ENCODE assay signal across 9 cellular contexts in genomic region chr13:20197361-20197834, GRCh38. TPM values are rescaled to one million over a fixed set of nuclear protein-coding genes. Genes with fewer than 3 reads are reported as not detected.
DNase-seq lines count a peak whose midpoint lies in the region; ATAC-seq, FAIRE-seq and TF ChIP-seq lines count a peak whose summit lies in the region.
"Had no signal": no experiment of that assay in that cellular context is flagged by ENCODE, and none has a peak within 500 bp of the region (broad histone marks: within the 10 kb centered on the region; RNA-seq: fewer than 3 reads in every experiment).

No MANE protein-coding gene starts in this region.

- peaks cover 0 to 3% of the 10 kb centered on the region in 2 experiments for H3K9me3 ChIP-seq in CD4-positive, CD25-positive, alpha-beta regulatory T cell (ENCODE audit: control insufficient read depth in 2 of 2, low read length in 2 of 2)
- H3K9me3 ChIP-seq in GM12878 (replicated peaks; ENCODE audit: control insufficient read depth, insufficient read depth, low read length) (no peaks in the 10 kb centered on the region; the same call in 2 of the 3 replicates), kidney (ENCODE audit: control insufficient read depth in 1 of 2, low read length in 2 of 2) (peaks cover 0 to 5% of the 10 kb centered on the region in 2 donors), thoracic aorta (peaks cover 5% of the 10 kb centered on the region)

- H4K20me1 ChIP-seq in GM12878 (ENCODE audit: control insufficient read depth, insufficient read depth): no peaks in the 10 kb centered on the region

- peaks cover 0 to 19% (median 14%) of the 10 kb centered on the region in 4 donors for H3K4me1 Mint-ChIP-seq in CD4-positive, CD25-positive, alpha-beta regulatory T cell

- H3K36me3 Mint-ChIP-seq in CD4-positive, CD25-positive, alpha-beta regulatory T cell: no peaks in the 10 kb centered on the region

- no peak overlapping the region for H3K27ac Mint-ChIP-seq in CD4-positive, CD25-positive, alpha-beta regulatory T cell

- H2AFZ ChIP-seq in GM12878 (ENCODE audit: control insufficient read depth, low read depth, low read length): no peak overlapping the region

- TF ChIP-seq CTCF in GM13976 (IDR thresholded peaks at IDR 0.05; ENCODE audit: borderline replicate concordance, control extremely low read depth, extremely low read depth, insufficient read depth, missing control alignments) (peak; percentile 63), GM12878 (IDR thresholded peaks at IDR 0.05 in 2 of 3, conservative IDR thresholded peaks at IDR 0.05 in 1 of 3; ENCODE audit: control insufficient read depth in 2 of 3, extremely low read depth in 1 of 3, insufficient read depth in 1 of 3, low read depth in 3 of 3, low read length in 3 of 3) (peak; percentile 71 to 79 (median 73)), kidney (IDR thresholded peaks at IDR 0.05; ENCODE audit: borderline replicate concordance, extremely low read depth, insufficient read depth) (peak; percentile 64), thoracic aorta (IDR thresholded peaks at IDR 0.05) (peak; percentile 52)

- peak; percentile 77 for FAIRE-seq in GM12878 (lab: Jason Lieb, UNC)
- peak; percentile 94 for FAIRE-seq in kidney (lab: Jason Lieb, UNC)

- DNase-seq in CD4-positive, CD25-positive, alpha-beta regulatory T cell: peak in 2 of 3 donors; percentile 56 to 75
- DNase-seq in GM13976 (ENCODE audit: low spot score) (peak; percentile 63), NCI-H2227 treated with DMSO at 0.1 percent for 48 hours (lab: John Stamatoyannopoulos, UW) (peak; percentile 14), GM12878 (ENCODE audit: low read depth, low spot score) (no peak), kidney (no peak), thoracic aorta (ENCODE audit: low spot score) (no peak)

- H3K27me3 Mint-ChIP-seq in CD4-positive, CD25-positive, alpha-beta regulatory T cell: peaks cover 78% of the 10 kb centered on the region

- H3K36me3 ChIP-seq in CD4-positive, CD25-positive, alpha-beta regulatory T cell (ENCODE audit: control insufficient read depth, insufficient read depth, low read length): no peaks in the 10 kb centered on the region
- H3K36me3 ChIP-seq in GM12878 (ENCODE audit: control insufficient read depth in 2 of 2, insufficient read depth in 2 of 2, low read length in 1 of 2) (no peaks in the 10 kb centered on the region), kidney (ENCODE audit: control insufficient read depth in 1 of 2, insufficient read depth in 2 of 2, low read length in 2 of 2) (no peaks in the 10 kb centered on the region), thoracic aorta (no peaks in the 10 kb centered on the region)

- peak; percentile 85 for TF ChIP-seq RAD21 in GM12878 (IDR thresholded peaks at IDR 0.05; ENCODE audit: insufficient read depth, low read depth, low read length)

- no peak for TF ChIP-seq EP300 in GM12878 (IDR thresholded peaks at IDR 0.05; ENCODE audit: borderline replicate concordance in 1 of 2, control insufficient read depth in 1 of 2, low read depth in 2 of 2, low read length in 2 of 2)

- intact Hi-C loops in GM12878 (cut with micrococcal nuclease; ENCODE audit: unreplicated experiment): loop anchor here (1.0 to 5.0 kb wide), 2 partner anchors 292 to 630 kb away; no protein-coding TSS in a partner anchor
- intact Hi-C loops in kidney (cut with DNase I): no loop called here

- peaks cover 22% of the 10 kb centered on the region for H3K4me1 ChIP-seq in CD4-positive, CD25-positive, alpha-beta regulatory T cell (ENCODE audit: control insufficient read depth, insufficient read depth, low read length, poor library complexity, severe bottlenecking)
- peaks cover 6% of the 10 kb centered on the region; the same call in 1 of the 2 replicates for H3K4me1 ChIP-seq in GM12878 (ENCODE audit: control insufficient read depth, insufficient read depth, low read length)
- peaks cover 0 to 7% of the 10 kb centered on the region in 2 donors for H3K4me1 ChIP-seq in kidney (ENCODE audit: control insufficient read depth in 1 of 2, insufficient read depth in 1 of 2, low read depth in 1 of 2, low read length in 2 of 2)
- peaks cover 19 to 25% of the 10 kb centered on the region in 2 donors for H3K4me1 ChIP-seq in thoracic aorta (ENCODE audit: control insufficient read depth in 1 of 2, low read depth in 2 of 2)

- H3K9me3 Mint-ChIP-seq in CD4-positive, CD25-positive, alpha-beta regulatory T cell: peaks cover 0 to 5% (median 0%) of the 10 kb centered on the region in 7 donors

- POLR2A ChIA-PET in GM12878 (lab: Charles Lee): interaction anchor here (0.6 kb wide), 1 partner anchor 513 kb away, joined by 7 read pairs; no protein-coding TSS in a partner anchor

- peaks cover 54% of the 10 kb centered on the region for H3K27me3 ChIP-seq in CD4-positive, CD25-positive, alpha-beta regulatory T cell (ENCODE audit: control insufficient read depth, insufficient read depth, low read length)
- H3K27me3 ChIP-seq in GM12878 (replicated peaks in 1 of 2; ENCODE audit: control insufficient read depth in 2 of 2, insufficient read depth in 2 of 2, low read length in 1 of 2): peaks cover 4 to 21% of the 10 kb centered on the region in 2 experiments; a peak in 3 of 4 replicates
- peaks cover 17% of the 10 kb centered on the region for H3K27me3 ChIP-seq in thoracic aorta (replicated peaks; ENCODE audit: insufficient read depth)

- in situ Hi-C loops in GM13976 (cut with MboI; ENCODE audit: low sequenced_read_pairs, unreplicated experiment): loop anchor here (10.0 to 25.0 kb wide), 4 partner anchors 297 to 715 kb away; partner anchors contain the start of genes IL17D and XPO4
- in situ Hi-C loops in GM12878 (cut with MboI): loop anchor here (25.0 kb wide), 1 partner anchor 640 kb away; no protein-coding TSS in a partner anchor

- TF ChIP-seq POLR2A in GM12878 (IDR thresholded peaks at IDR 0.05; ENCODE audit: low read depth, low read length): no peak

- H3K4me2 ChIP-seq in GM12878 (ENCODE audit: control insufficient read depth, insufficient read depth): no peak overlapping the region

- peak; percentile 77 to 80 for ATAC-seq in CD4-positive, CD25-positive, alpha-beta regulatory T cell (ENCODE audit: low read depth in 2 of 2)
- ATAC-seq in GM12878 (peak; percentile 64), thoracic aorta (ENCODE audit: insufficient number of reproducible peaks, low FRiP score, low read depth) (no peak), GM19397 (IDR thresholded peaks at IDR 0.05; ENCODE audit: unreplicated experiment) (no peak), GM18907 (IDR thresholded peaks at IDR 0.05; ENCODE audit: unreplicated experiment) (no peak)

- BruUV-seq in GM12878 (replicated peaks; lab: Mats Ljungman, UMichigan): no TSS peak

- RAD21 ChIA-PET in GM12878 (lab: Charles Lee; ENCODE audit: unreplicated experiment): interaction anchor here (0.7 to 1.7 kb wide), 11 partner anchors 12 to 1771 kb away, joined by 3 to 13 read pairs (median 4); partner anchors contain the start of gene CRYL1

- H3K9ac ChIP-seq in GM12878 (ENCODE audit: control insufficient read depth, insufficient read depth, low read length) (no peak overlapping the region), kidney (ENCODE audit: low read length in 2 of 2) (no peak overlapping the region)

- CTCF ChIA-PET in GM12878 (lab: Yijun Ruan, JAX): interaction anchor here (0.6 to 6.6 kb wide), 24 partner anchors 12 to 729 kb away, joined by 3 to 101 read pairs (median 4); partner anchors contain the start of gene EEF1AKMT1

- H3K4me3 ChIP-seq in CD4-positive, CD25-positive, alpha-beta regulatory T cell (ENCODE audit: low read depth, low read length): no peak overlapping the region
- H3K4me3 ChIP-seq in GM12878 (no peak overlapping the region), kidney (ENCODE audit: low read length in 2 of 2) (no peak overlapping the region), thoracic aorta (no peak overlapping the region)

- no peak overlapping the region for H3K4me3 Mint-ChIP-seq in CD4-positive, CD25-positive, alpha-beta regulatory T cell

- H3K79me2 ChIP-seq in GM12878 (ENCODE audit: control insufficient read depth, insufficient read depth, low read length): no peaks in the 10 kb centered on the region

- WGBS in GM12878 (ENCODE audit: insufficient coverage, insufficient replicate concordance, low lambda C conversion rate, missing lambda C conversion rate): 10% methylated on average over 5 of the region's 5 CpGs

- SMC1A ChIA-PET in GM12878 (lab: Charles Lee; ENCODE audit: uncharacterized antibody, unreplicated experiment): interaction anchor here (0.6 to 2.7 kb wide), 13 partner anchors 11 to 728 kb away, joined by 3 to 27 read pairs (median 4); no protein-coding TSS in a partner anchor

- no peak overlapping the region for H3K27ac ChIP-seq in CD4-positive, CD25-positive, alpha-beta regulatory T cell (ENCODE audit: insufficient read depth, low read length, poor library complexity, severe bottlenecking)
- H3K27ac ChIP-seq in GM12878 (ENCODE audit: control insufficient read depth, insufficient read depth) (no peak overlapping the region), kidney (ENCODE audit: low read depth in 2 of 2, low read length in 2 of 2) (no peak overlapping the region), thoracic aorta (no peak overlapping the region)

RNA-seq across cellular contexts. Expression of gene GJB2, which starts 4.7 kb away (rescaled TPM):
- not detected for total RNA-seq in CD4-positive, CD25-positive, alpha-beta regulatory T cell
- not detected for polyA plus RNA-seq in CD4-positive, CD25-positive, alpha-beta regulatory T cell
- not detected in 2 replicates for total RNA-seq in GM12878 (2013; cell fraction: nucleolus; rRNA removed)
- total RNA-seq in GM12878 (2014; rRNA removed) (0.16 and 0.28 TPM in 2 replicates), GM12878 (2014; rRNA removed; fragmentation: Illumina TruSeq; extraction: Trizol) (0.28 and 0.31 TPM in 2 replicates), GM12878 (2021) (0.24 and 0.44 TPM in 2 replicates), kidney (5.0 TPM), thoracic aorta (1 to 10 TPM in 1 of 2 donors, under 1 TPM in 1; 0.27 to 1.1 TPM)
- polyA plus RNA-seq in GM12878 (2011; ENCODE audit: low read depth): 0.38 TPM
- polyA plus RNA-seq in GM12878 (2011; rRNA removed) (0.56 and 1.1 TPM in 2 replicates), GM12878 (2014; fragmentation: Illumina TruSeq; extraction: Trizol) (0.24 and 0.28 TPM in 2 replicates), GM12878 (2014; fragmentation: Nextera tagmentation; extraction: Ambion mirVana) (under 1 TPM in 1 of 2 experiments, not detected in 1; 0.07 TPM), GM12878 (2014; rRNA removed) (0.06 and 0.27 TPM in 2 replicates), GM12878 (2016; fragmentation: Nextera tagmentation; extraction: Ambion mirVana) (under 1 TPM; 0.57 to 0.59 TPM), kidney (ENCODE audit: insufficient read depth, low read depth, low replicate concordance) (13.1 TPM)
- polyA plus RNA-seq in GM12878 (2011; cell fraction: cytosol; rRNA removed): 0.62 and 0.76 TPM in 2 replicates
- 0.37 and 0.42 TPM in 2 replicates for polyA plus RNA-seq in GM12878 (2011; cell fraction: nucleus; rRNA removed)
- 0.50 and 0.53 TPM in 2 replicates for polyA plus RNA-seq in GM12878 (2012)
- polyA minus RNA-seq in GM12878 (2011; rRNA and poly(A)+ RNA removed): 0.67 and 0.80 TPM in 2 replicates
- 0.53 TPM in 1 of 2 replicates, not detected in the other for polyA minus RNA-seq in GM12878 (2011; cell fraction: cytosol; rRNA and poly(A)+ RNA removed)
- polyA minus RNA-seq in GM12878 (2011; cell fraction: nucleus; rRNA and poly(A)+ RNA removed): 0.29 and 0.36 TPM in 2 replicates

RNA-seq across cellular contexts. Expression of gene GJB6, which starts 34.7 kb away (rescaled TPM):
- total RNA-seq in CD4-positive, CD25-positive, alpha-beta regulatory T cell: 3.9 TPM
- 10 to 100 TPM in 1 of 4 donors, 1 to 10 TPM in 3; 4.8 to 13.8 (median 7.5) TPM for polyA plus RNA-seq in CD4-positive, CD25-positive, alpha-beta regulatory T cell
- total RNA-seq in GM12878 (2013; cell fraction: nucleolus; rRNA removed): not detected in 2 replicates
- not detected in 2 replicates for total RNA-seq in GM12878 (2014; rRNA removed)
- total RNA-seq in GM12878 (2014; rRNA removed; fragmentation: Illumina TruSeq; extraction: Trizol): not detected in 2 replicates
- not detected in 2 replicates for total RNA-seq in GM12878 (2021)
- polyA plus RNA-seq in GM12878 (2011; ENCODE audit: low read depth): not detected
- polyA plus RNA-seq in GM12878 (2011; rRNA removed): 0.03 TPM in 1 of 2 replicates, not detected in the other
- not detected in 2 replicates for polyA plus RNA-seq in GM12878 (2011; cell fraction: cytosol; rRNA removed)
- polyA plus RNA-seq in GM12878 (2011; cell fraction: nucleus; rRNA removed): not detected in 2 replicates
- polyA plus RNA-seq in GM12878 (2012): not detected in 2 replicates
- polyA plus RNA-seq in GM12878 (2014; fragmentation: Illumina TruSeq; extraction: Trizol): not detected in 2 replicates
- not detected for polyA plus RNA-seq in GM12878 (2014; fragmentation: Nextera tagmentation; extraction: Ambion mirVana)
- not detected in 2 replicates for polyA plus RNA-seq in GM12878 (2014; rRNA removed)
- not detected for polyA plus RNA-seq in GM12878 (2016; fragmentation: Nextera tagmentation; extraction: Ambion mirVana)
- not detected in 2 replicates for polyA minus RNA-seq in GM12878 (2011; rRNA and poly(A)+ RNA removed)
- not detected in 2 replicates for polyA minus RNA-seq in GM12878 (2011; cell fraction: cytosol; rRNA and poly(A)+ RNA removed)
- not detected in 2 replicates for polyA minus RNA-seq in GM12878 (2011; cell fraction: nucleus; rRNA and poly(A)+ RNA removed)
- not detected for total RNA-seq in kidney
- polyA plus RNA-seq in kidney (ENCODE audit: insufficient read depth, low read depth, low replicate concordance): not detected
- not detected for total RNA-seq in thoracic aorta
- total RNA-seq: skeletal muscle tissue had no signal

RNA-seq across cellular contexts. Expression of gene GJA3, which starts 36.5 kb away (rescaled TPM):
- not detected for total RNA-seq in CD4-positive, CD25-positive, alpha-beta regulatory T cell
- polyA plus RNA-seq in CD4-positive, CD25-positive, alpha-beta regulatory T cell: under 1 TPM in 1 of 4 donors, not detected in 3; 0.06 TPM
- total RNA-seq in GM12878 (2013; cell fraction: nucleolus; rRNA removed): not detected in 2 replicates
- total RNA-seq in GM12878 (2014; rRNA removed) (0.11 TPM in 1 of 2 replicates, not detected in the other), GM12878 (2014; rRNA removed; fragmentation: Illumina TruSeq; extraction: Trizol) (0.05 TPM in 1 of 2 replicates, not detected in the other), GM12878 (2021) (not detected in 2 replicates), kidney (0.16 TPM), thoracic aorta (under 1 TPM in 1 of 2 donors, not detected in 1; under 0.01 TPM)
- not detected for polyA plus RNA-seq in GM12878 (2011; ENCODE audit: low read depth)
- polyA plus RNA-seq in GM12878 (2011; rRNA removed) (0.08 and 0.17 TPM in 2 replicates), GM12878 (2014; fragmentation: Illumina TruSeq; extraction: Trizol) (0.04 TPM in 1 of 2 replicates, not detected in the other), GM12878 (2014; fragmentation: Nextera tagmentation; extraction: Ambion mirVana) (not detected), GM12878 (2014; rRNA removed) (0.03 TPM in 2 replicates), GM12878 (2016; fragmentation: Nextera tagmentation; extraction: Ambion mirVana) (under 1 TPM in 1 of 2 experiments, not detected in 1; 0.03 TPM), kidney (ENCODE audit: insufficient read depth, low read depth, low replicate concordance) (1.1 TPM)
- polyA plus RNA-seq in GM12878 (2011; cell fraction: cytosol; rRNA removed): 0.07 and 0.12 TPM in 2 replicates
- 0.07 and 0.10 TPM in 2 replicates for polyA plus RNA-seq in GM12878 (2011; cell fraction: nucleus; rRNA removed)
- 0.08 and 0.13 TPM in 2 replicates for polyA plus RNA-seq in GM12878 (2012)
- 0.07 and 0.26 TPM in 2 replicates for polyA minus RNA-seq in GM12878 (2011; rRNA and poly(A)+ RNA removed)
- not detected in 2 replicates for polyA minus RNA-seq in GM12878 (2011; cell fraction: cytosol; rRNA and poly(A)+ RNA removed)
- polyA minus RNA-seq in GM12878 (2011; cell fraction: nucleus; rRNA and poly(A)+ RNA removed): under 0.01 TPM in 1 of 2 replicates, not detected in the other

Comparison
In these comparisons a context has a peak if more than half of its experiments do, and no peak if none do; other contexts are left out.
1. ATAC-seq: peak in CD4-positive, CD25-positive, alpha-beta regulatory T cell (2 of 2) and GM12878 (single experiment); none in thoracic aorta (single experiment), GM19397 (single experiment) and GM18907 (single experiment).
2. DNase-seq: peak in CD4-positive, CD25-positive, alpha-beta regulatory T cell (2 of 3), GM13976 (single experiment) and NCI-H2227 treated with DMSO at 0.1 percent for 48 hours (single experiment); none in GM12878 (single experiment), kidney (single experiment) and thoracic aorta (single experiment).
3. Peak in every context shown above with its lines, with median percentiles within 50 percentile points of each other: CTCF ChIP-seq.